ENCODE assay signal across 34 cellular contexts in the genomic region with DNA sequence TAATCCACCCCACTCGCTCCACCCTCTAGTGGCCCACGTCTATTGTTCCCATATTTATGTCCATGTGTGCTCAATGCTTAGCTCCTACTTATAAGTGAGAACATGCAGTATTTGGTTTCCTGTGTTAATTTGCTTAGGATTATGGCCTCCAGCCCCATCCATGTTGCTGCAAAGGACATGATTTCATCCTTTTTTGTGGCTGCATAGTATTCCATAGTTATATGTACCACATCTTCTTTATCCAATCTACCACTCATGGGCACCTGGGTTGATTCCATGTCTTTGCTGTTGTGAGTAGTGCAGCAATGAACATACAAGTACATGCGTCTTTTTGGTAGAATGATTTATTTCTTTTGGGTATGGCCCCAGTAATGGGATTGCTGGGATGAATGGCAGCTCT.
"Had no signal": no experiment of that assay in that cellular context is flagged by ENCODE, and none has a peak within 500 bp of the region (broad histone marks: within the 10 kb centered on the region; RNA-seq: fewer than 3 reads in every experiment).

No MANE protein-coding gene starts in this region.

- DNase-seq: activated effector memory CD4-positive, alpha-beta T cell treated with anti-CD3 and anti-CD28 coated beads, Interleukin-2, amount 50 U/mL, for 16 hours; activated effector memory CD4-positive, alpha-beta T cell treated with Interleukin-2 at 50 U/mL for 16 hours; activated gamma-delta T cell; activated gamma-delta T cell treated with Interleukin-2 at 50 U/mL for 16 hours; activated naive CD4-positive, alpha-beta T cell; activated naive CD4-positive, alpha-beta T cell treated with anti-CD3 and anti-CD28 coated beads for 36 hours; activated naive CD4-positive, alpha-beta T cell treated with anti-CD3 and anti-CD28 coated beads, Interleukin-2, amount 10 ng/mL, durations not matched to agents 7 days and 5 days; activated naive CD4-positive, alpha-beta T cell treated with anti-CD3 and anti-CD28 coated beads, Interleukin-2, amount 50 U/mL, for 16 hours; activated naive CD4-positive, alpha-beta T cell treated with Interleukin-2 at 50 U/mL for 16 hours; activated naive CD8-positive, alpha-beta T cell treated with anti-CD3 and anti-CD28 coated beads for 36 hours; activated naive CD8-positive, alpha-beta T cell treated with anti-CD3 and anti-CD28 coated beads, Interleukin-2, amount 10 ng/mL, durations not matched to agents 7 days and 5 days; activated naive CD8-positive, alpha-beta T cell treated with anti-CD3 and anti-CD28 coated beads, Interleukin-2, amount 50 U/mL, for 24 hours; activated T-cell treated with anti-CD3 and anti-CD28 coated beads, Interleukin-2, amount 50 U/mL, for 1 hour; activated T-cell treated with anti-CD3 and anti-CD28 coated beads, Interleukin-2, amount 50 U/mL, for 24 hours; activated T-cell treated with anti-CD3 and anti-CD28 coated beads, Interleukin-2, amount 50 U/mL, for 4 hours; activated T-cell treated with anti-CD3 and anti-CD28 coated beads, Interleukin-2, amount 50 U/mL, for 48 hours; activated T-cell treated with anti-CD3 and anti-CD28 coated beads, Interleukin-2, amount 50 U/mL, for 72 hours; adrenal gland; amniotic stem cell; amygdala; anterior cingulate cortex; aorta; body of pancreas; brain microvascular endothelial cell; caudate nucleus; central memory CD4-positive, alpha-beta T cell; cerebellar nuclear complex had no signal

- H3K9me3 ChIP-seq: body of pancreas had no signal

- H3K4me3 ChIP-seq: adrenal gland, ascending aorta, body of pancreas, breast epithelium, cardiac muscle cell had no signal

- H3K4me1 ChIP-seq: adrenal gland, ascending aorta, body of pancreas, breast epithelium had no signal

- FAIRE-seq: astrocyte, bronchial epithelial cell had no signal

- H3K36me3 ChIP-seq: adrenal gland, ascending aorta, brain microvascular endothelial cell, breast epithelium, cardiac muscle cell had no signal

- H3K27me3 ChIP-seq: adrenal gland, ascending aorta, body of pancreas, brain microvascular endothelial cell, breast epithelium, cardiac muscle cell had no signal

- ATAC-seq: activated naive CD4-positive, alpha-beta T cell treated with anti-CD3 and anti-CD28 coated beads, Interleukin-2, amount 50 U/mL, for 72 hours; activated naive CD8-positive, alpha-beta T cell treated with anti-CD3 and anti-CD28 coated beads, Interleukin-2, amount 50 U/mL, for 24 hours; activated T-cell treated with anti-CD3 and anti-CD28 coated beads, Interleukin-2, amount 50 U/mL, for 4 hours; activated T-cell treated with anti-CD3 and anti-CD28 coated beads, Interleukin-2, amount 50 U/mL, for 72 hours; activated T-helper 17 cell treated with anti-CD3 and anti-CD28 coated beads, Interleukin-2, amount 50 U/mL, for 72 hours; body of pancreas had no signal

- H3K27ac ChIP-seq: adrenal gland, ascending aorta, body of pancreas, brain microvascular endothelial cell, breast epithelium, cardiac muscle cell had no signal
